Comparison of ENCODE assay signal across 8 cellular contexts in the genomic region with DNA sequence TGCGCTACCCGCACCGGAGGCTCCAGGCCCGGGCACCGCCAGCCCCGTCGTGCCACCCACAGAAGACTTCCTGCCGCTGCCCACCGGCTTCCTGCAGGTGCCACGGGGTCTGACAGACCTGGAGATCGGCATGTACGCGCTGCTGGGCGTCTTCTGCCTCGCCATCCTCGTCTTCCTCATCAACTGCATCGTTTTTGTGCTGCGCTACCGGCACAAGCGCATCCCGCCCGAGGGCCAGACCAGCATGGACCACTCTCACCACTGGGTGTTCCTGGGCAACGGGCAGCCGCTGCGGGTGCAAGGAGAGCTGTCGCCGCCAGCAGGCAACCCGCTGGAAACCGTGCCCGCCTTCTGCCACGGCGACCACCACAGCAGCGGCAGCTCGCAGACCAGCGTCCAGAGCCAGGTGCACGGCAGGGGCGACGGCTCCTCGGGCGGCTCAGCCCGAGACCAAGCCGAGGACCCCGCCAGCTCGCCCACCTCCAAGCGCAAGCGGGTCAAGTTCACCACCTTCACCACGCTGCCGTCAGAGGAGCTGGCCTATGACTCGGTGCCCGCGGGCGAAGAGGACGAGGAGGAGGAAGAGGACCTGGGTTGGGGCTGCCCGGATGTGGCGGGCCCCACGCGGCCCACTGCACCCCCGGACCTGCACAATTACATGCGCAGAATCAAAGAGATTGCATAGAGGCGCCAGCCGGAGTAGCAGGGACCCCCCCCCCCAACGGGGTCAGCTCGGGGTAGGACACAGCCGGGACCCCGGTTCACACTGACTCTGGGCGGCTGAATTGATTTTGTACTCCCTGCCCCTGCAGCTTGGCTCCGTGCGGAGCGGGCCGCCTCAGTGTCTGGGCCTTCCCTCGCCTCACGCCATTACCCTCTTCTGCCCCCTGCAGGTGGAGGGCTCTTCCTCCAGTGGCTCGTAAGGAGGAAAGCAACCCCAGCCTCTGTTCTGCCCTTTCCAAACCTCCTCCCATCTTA. TPM values are rescaled to one million over a fixed set of nuclear protein-coding genes. Genes with fewer than 3 reads are reported as not detected.
A peak's percentile ranks its signal among the peaks of the same experiment; 100 is the strongest.
DNase-seq lines count a peak whose midpoint lies in the region; ATAC-seq and TF ChIP-seq lines count a peak whose summit lies in the region.

No MANE protein-coding gene starts in this region.

- no peak overlapping the region for H3K27ac Mint-ChIP-seq in memory B cell

- ATAC-seq in GM21515 (IDR thresholded peaks at IDR 0.05; ENCODE audit: unreplicated experiment) (peak; percentile 55), memory B cell (ENCODE audit: low read depth) (peak; percentile 96), GM19328 (IDR thresholded peaks at IDR 0.05; ENCODE audit: unreplicated experiment) (no peak)

- peak overlapping the region in 5 of 59 donors; percentile 9 to 74 (median 21) for H3K27ac ChIP-seq in dorsolateral prefrontal cortex

- CTCF ChIA-PET in BJ (lab: Yijun Ruan, JAX): interaction anchor here (0.6 to 5.2 kb wide), 21 partner anchors 9 to 746 kb away, joined by 3 to 21 read pairs (median 4); no protein-coding TSS in a partner anchor

- peak; percentile 96 for TF ChIP-seq CTCF in BJ (IDR thresholded peaks at IDR 0.05; ENCODE audit: insufficient read depth, low read depth, low read length)
- TF ChIP-seq CTCF in dorsolateral prefrontal cortex (IDR thresholded peaks at IDR 0.05 in 54 of 56, conservative IDR thresholded peaks at IDR 0.05 in 2 of 56; ENCODE audit: low read depth in 1 of 56, partially characterized antibody in 56 of 56): peak; percentile 48 to 96 (median 87)

- H3K36me3 ChIP-seq in BJ (ENCODE audit: control insufficient read depth, insufficient read depth, low read length): no peaks in the 10 kb centered on the region

- H3K4me3 ChIP-seq in BJ (ENCODE audit: low read depth, low read length) (peak overlapping the region; percentile 23), dorsolateral prefrontal cortex (peak overlapping the region; percentile 17 to 67 (median 43))

- intact Hi-C loops in dorsolateral prefrontal cortex (cut with DNase I): loop anchor here (1.0 to 5.0 kb wide), 7 partner anchors 36 to 483 kb away; a partner anchor contains a TSS

- peaks cover 29% of the 10 kb centered on the region for H3K27me3 Mint-ChIP-seq in memory B cell

- no peaks in the 10 kb centered on the region for H3K36me3 Mint-ChIP-seq in memory B cell

- DNase-seq in BJ (ENCODE audit: low read depth): peak; percentile 2
- DNase-seq in NCI-H345 treated with DMSO at 0.1 percent for 48 hours (lab: John Stamatoyannopoulos, UW; ENCODE audit: unreplicated experiment): peak; percentile 28
- DNase-seq in activated CD4-positive, alpha-beta T cell treated with anti-CD3 and anti-CD28 coated beads, Interleukin-2, amount 50 U/mL, for 48 hours: peak; percentile 82 to 87
- DNase-seq in dorsolateral prefrontal cortex: peak; percentile 51 to 82 (median 66)
- DNase-seq in memory B cell (ENCODE audit: low spot score in 2 of 2): peak; percentile 71 to 74
- DNase-seq in stimulated activated CD8-positive, alpha-beta memory T cell treated with anti-CD3 and anti-CD28 coated beads, Interleukin-12 subunit alpha, Interleukin-12 subunit beta, amount 100 ng/mL, for 1 hour (ENCODE audit: low read depth): peak; percentile 71

- H3K9me3 Mint-ChIP-seq in memory B cell: no peaks in the 10 kb centered on the region

- H3K4me3 Mint-ChIP-seq in memory B cell: peak overlapping the region; percentile 80

- H3K27me3 ChIP-seq in BJ (ENCODE audit: control insufficient read depth, insufficient read depth, low read length): peaks cover 8% of the 10 kb centered on the region
- H3K27me3 ChIP-seq in dorsolateral prefrontal cortex: peaks cover 0 to 5% (median 0%) of the 10 kb centered on the region in 45 donors

- POLR2A ChIA-PET in BJ (lab: Charles Lee): no interaction called here

- H3K4me1 Mint-ChIP-seq in memory B cell: peaks cover 2% of the 10 kb centered on the region

RNA-seq across cellular contexts. Expression of a gene that starts 58.5 kb away (rescaled TPM):
- polyA plus RNA-seq in BJ (2011; rRNA removed): not detected in 2 replicates
- not detected in 2 replicates for polyA minus RNA-seq in BJ (2011; rRNA and poly(A)+ RNA removed)
- 10 to 100 TPM in 79 of 120 experiments, 1 to 10 TPM in 41; 4.4 to 21.1 (median 11.1) TPM for total RNA-seq in dorsolateral prefrontal cortex

Comparison
In these comparisons a context has a peak if more than half of its experiments do, and no peak if none do; other contexts are left out.
1. DNase-seq: peak in every context shown above with its lines; median percentile 84 in activated CD4-positive, alpha-beta T cell treated with anti-CD3 and anti-CD28 coated beads, Interleukin-2, amount 50 U/mL, for 48 hours; 72 in memory B cell; 71 in stimulated activated CD8-positive, alpha-beta memory T cell treated with anti-CD3 and anti-CD28 coated beads, Interleukin-12 subunit alpha, Interleukin-12 subunit beta, amount 100 ng/mL, for 1 hour; 66 in dorsolateral prefrontal cortex; 28 in NCI-H345 treated with DMSO at 0.1 percent for 48 hours; 2 in BJ.